ENCODE assay signal across 8 cellular contexts in genomic region chr10:29239569-29240472, GRCh38. TPM values are rescaled to one million over a fixed set of nuclear protein-coding genes. Genes with fewer than 3 reads are reported as not detected.
DNase-seq lines count a peak whose midpoint lies in the region; ATAC-seq and TF ChIP-seq lines count a peak whose summit lies in the region.

No MANE protein-coding gene starts in this region.

- no peak overlapping the region for H3K4me3 Mint-ChIP-seq in chondrocyte (ENCODE audit: unreplicated experiment)

- peaks cover 11 to 25% of the 10 kb centered on the region in 2 experiments for H3K4me1 ChIP-seq in neutrophil (ENCODE audit: control insufficient read depth in 1 of 2, insufficient read depth in 1 of 2, low read depth in 1 of 2, low read length in 1 of 2)

- peaks cover 2% of the 10 kb centered on the region for H3K36me3 Mint-ChIP-seq in chondrocyte (ENCODE audit: low read depth)

- H3K27me3 ChIP-seq in MG63 (no peaks in the 10 kb centered on the region), neutrophil (no peaks in the 10 kb centered on the region)

- H3K36me3 ChIP-seq in MG63 (no peaks in the 10 kb centered on the region), neutrophil (no peaks in the 10 kb centered on the region)

- peaks cover 1% of the 10 kb centered on the region for H3K27me3 Mint-ChIP-seq in chondrocyte (ENCODE audit: low read depth)

- no peak overlapping the region for H3K27ac Mint-ChIP-seq in chondrocyte (ENCODE audit: unreplicated experiment)

- peak; percentile 6 for DNase-seq in NCI-H748 (lab: John Stamatoyannopoulos, UW; ENCODE audit: unreplicated experiment)
- no peak for DNase-seq in NCI-H748 treated with DMSO at 0.1 percent for 48 hours (lab: John Stamatoyannopoulos, UW)
- peak; percentile 7 for DNase-seq in MG63
- DNase-seq in chondrocyte (ENCODE audit: low spot score), result no peak
- no peak for DNase-seq in AML-193 (lab: John Stamatoyannopoulos, UW)

- peaks cover 8% of the 10 kb centered on the region for H3K4me1 Mint-ChIP-seq in chondrocyte (ENCODE audit: low read depth)

- H3K9me3 Mint-ChIP-seq in chondrocyte (ENCODE audit: low read depth), result no peaks in the 10 kb centered on the region

- ATAC-seq in HG02571 (IDR thresholded peaks at IDR 0.05; ENCODE audit: unreplicated experiment) (no peak), HG02840 (IDR thresholded peaks at IDR 0.05; ENCODE audit: low FRiP score, unreplicated experiment) (no peak)

- no peak overlapping the region for H3K4me3 ChIP-seq in MG63
- peak overlapping the region; percentile 1 to 7 for H3K4me3 ChIP-seq in neutrophil (ENCODE audit: low read depth in 1 of 2, low read length in 1 of 2)

- TF ChIP-seq CTCF in chondrocyte (IDR thresholded peaks at IDR 0.05), result peak; percentile 68
- no peak for TF ChIP-seq CTCF in neutrophil (IDR thresholded peaks at IDR 0.05)

- no peak overlapping the region for H3K27ac ChIP-seq in neutrophil

- H3K9me3 ChIP-seq in MG63, result no peaks in the 10 kb centered on the region
- no peaks in the 10 kb centered on the region for H3K9me3 ChIP-seq in neutrophil

RNA-seq across cellular contexts. Expression of gene LYZL1, which starts 49.0 kb away (rescaled TPM):
- total RNA-seq in MG63 (2014; rRNA removed; shearing (Covaris generic); ENCODE audit: low replicate concordance), result not detected in 2 replicates
- not detected in 3 replicates for total RNA-seq in chondrocyte

Comparison
In these comparisons a context has a peak if more than half of its experiments do, and no peak if none do; other contexts are left out.
1. DNase-seq: peak in NCI-H748 (single experiment) and MG63 (single experiment); none in NCI-H748 treated with DMSO at 0.1 percent for 48 hours (single experiment), chondrocyte (single experiment) and AML-193 (0 of 2).